Comparison of ENCODE assay signal across 1 cellular context in genomic region chr5:149667827-149668122, GRCh38.
TF ChIP-seq lines count a peak whose summit lies in the region.

No MANE protein-coding gene starts in this region.

TF ChIP-seq in HCT116, 20 proteins besides CTCF, POLR2A, EP300 and RAD21 (continued from another document):
- TF ChIP-seq ELF1 (IDR thresholded peaks at IDR 0.05; ENCODE audit: borderline replicate concordance, low read depth) (no peak), SIN3A (IDR thresholded peaks at IDR 0.05; ENCODE audit: low read depth) (no peak), EZH2 (IDR thresholded peaks at IDR 0.05) (no peak), EGR1 (IDR thresholded peaks at IDR 0.05; ENCODE audit: low read depth) (no peak; the same call in 1 of the 2 replicates), ZFX (IDR thresholded peaks at IDR 0.05) (no peak), TCF7L2 (IDR thresholded peaks at IDR 0.05; ENCODE audit: borderline replicate concordance, extremely low read depth, insufficient read depth, insufficient read length) (no peak), REST (IDR thresholded peaks at IDR 0.05; ENCODE audit: low read depth) (no peak), FOSL1 (IDR thresholded peaks at IDR 0.05; ENCODE audit: low read depth) (no peak), YY1 (IDR thresholded peaks at IDR 0.05; ENCODE audit: extremely low read depth, insufficient replicate concordance, low read depth, low read length) (no peak)
